In the genomic region with DNA sequence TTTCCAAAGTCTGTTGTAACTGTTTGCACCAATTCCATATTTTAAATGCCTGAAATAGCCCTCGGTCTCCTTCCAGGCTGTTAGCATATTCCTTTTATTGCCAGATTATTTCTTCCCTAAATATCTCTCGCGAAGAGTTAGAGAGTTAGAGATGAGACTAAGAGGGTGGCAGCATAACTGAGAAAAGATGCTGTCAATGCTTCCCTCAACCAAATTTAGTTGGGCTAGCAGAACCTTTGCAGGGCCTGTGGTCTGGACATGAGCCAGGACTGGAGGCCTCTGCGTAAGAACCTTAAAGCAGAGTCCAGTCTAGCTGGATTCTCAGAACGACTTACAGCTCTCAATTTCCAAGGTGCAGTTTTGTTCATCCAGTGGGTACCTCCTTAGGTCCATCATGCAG, we compare ENCODE assay signal across 28 cellular contexts.
"Had no signal": no experiment of that assay in that cellular context is flagged by ENCODE, and none has a peak within 500 bp of the region (broad histone marks: within the 10 kb centered on the region; RNA-seq: fewer than 3 reads in every experiment).

No MANE protein-coding gene starts in this region.

- H3K4me3 ChIP-seq: esophagus squamous epithelium, gastrocnemius medialis, right lobe of liver, skin epidermis, stomach, suprapubic skin, tibial nerve had no signal

- DNase-seq: activated CD4-positive, alpha-beta memory T cell treated with anti-CD3 and anti-CD28 coated beads, Interleukin-2, amount 10 ng/mL, durations not matched to agents 7 days and 5 days; activated CD4-positive, alpha-beta T cell treated with anti-CD3 and anti-CD28 coated beads for 1 hour; activated CD4-positive, alpha-beta T cell treated with anti-CD3 and anti-CD28 coated beads, Interleukin-2, amount 10 ng/mL, durations not matched to agents 7 days and 5 days; activated gamma-delta T cell treated with Interleukin-2 at 50 U/mL for 16 hours; activated naive CD4-positive, alpha-beta T cell treated with anti-CD3 and anti-CD28 coated beads, Interleukin-2, amount 50 U/mL, for 16 hours; activated T-cell treated with anti-CD3 and anti-CD28 coated beads, Interleukin-2, amount 50 U/mL, for 4 hours; dermis blood vessel endothelial cell; effector CD8-positive, alpha-beta T cell; esophagus squamous epithelium; gastrocnemius medialis; hippocampal formation; kidney; left colon; natural killer cell; right lobe of liver; stimulated activated CD4-positive, alpha-beta T cell treated with anti-CD3 and anti-CD28 coated beads, Interleukin-1b, Interleukin-23, amount 100 ng/mL, for 48 hours; stimulated activated CD4-positive, alpha-beta T cell treated with anti-CD3 and anti-CD28 coated beads, Interleukin-4, amount 100 ng/mL, for 4 hours; stimulated activated CD8-positive, alpha-beta memory T cell treated with anti-CD3 and anti-CD28 coated beads, Interleukin-4, amount 100 ng/mL, for 48 hours; stimulated activated naive B cell treated with anti-CD40 and anti-IgM and Interleukin-4, amounts not matched to agents 10 μg/mL and 1 μg/mL and 100 μg/mL, for 72 hours; stomach; T-helper 17 cell; T1000 had no signal

- H3K27ac ChIP-seq: epithelial cell of prostate, esophagus squamous epithelium, gastrocnemius medialis, right lobe of liver, skin epidermis, stomach, suprapubic skin, tibial nerve had no signal

- H3K9me3 ChIP-seq: esophagus squamous epithelium, gastrocnemius medialis, right lobe of liver, stomach, suprapubic skin, tibial nerve had no signal

- H3K4me1 ChIP-seq: esophagus squamous epithelium, gastrocnemius medialis, right lobe of liver, stomach, suprapubic skin, tibial nerve had no signal

- ATAC-seq: activated T-cell treated with anti-CD3 and anti-CD28 coated beads, Interleukin-2, amount 50 U/mL, for 4 hours; activated T-helper 17 cell treated with anti-CD3 and anti-CD28 coated beads, Interleukin-2, amount 50 U/mL, for 72 hours; gastrocnemius medialis; left colon; natural killer cell; right lobe of liver; stimulated activated naive B cell treated with anti-CD40 and anti-IgM and Interleukin-4, amounts not matched to agents 10 μg/mL and 1 μg/mL and 100 μg/mL, for 72 hours; T-helper 17 cell; WTC11 had no signal

- H3K36me3 ChIP-seq: esophagus squamous epithelium, gastrocnemius medialis, right lobe of liver, stomach, suprapubic skin, tibial nerve had no signal

- H3K27me3 ChIP-seq: esophagus squamous epithelium, gastrocnemius medialis, right lobe of liver, stomach, suprapubic skin, tibial nerve had no signal
